In genomic region chr1:207825719-207826556, GRCh38 we compare ENCODE assay signal across 8 cellular contexts.
DNase-seq lines count a peak whose midpoint lies in the region; ATAC-seq and TF ChIP-seq lines count a peak whose summit lies in the region.

No MANE protein-coding gene starts in this region.

- peak overlapping the region; percentile 92 to 96 (median 93) for H3K4me3 Mint-ChIP-seq in T-cell

- H3K27me3 Mint-ChIP-seq in T-cell: peaks cover 2 to 4% of the 10 kb centered on the region in 2 donors

- H3K27me3 ChIP-seq in adrenal gland: no peaks in the 10 kb centered on the region

- H3K4me1 ChIP-seq in adrenal gland (replicated peaks in 1 of 2): peaks cover 58 to 74% of the 10 kb centered on the region in 2 donors

- peaks cover 93 to 96% (median 94%) of the 10 kb centered on the region in 3 donors for H3K4me1 Mint-ChIP-seq in T-cell

- no peak for TF ChIP-seq POLR2A in adrenal gland (IDR thresholded peaks at IDR 0.05)

- POLR2A ChIA-PET in T-cell (lab: Charles Lee): interaction anchor here in 1 of 2 donors (0.5 to 1.0 kb wide), 3 partner anchors 12 to 42 kb away, joined by 3 to 4 read pairs (median 3); no protein-coding TSS in a partner anchor

- no peaks in the 10 kb centered on the region for H3K9me3 Mint-ChIP-seq in T-cell

- ATAC-seq in GM18519 (IDR thresholded peaks at IDR 0.05; ENCODE audit: low FRiP score, unreplicated experiment) (peak; percentile 72), HG03025 (IDR thresholded peaks at IDR 0.05; ENCODE audit: low FRiP score, unreplicated experiment) (peak; percentile 67), T-cell (replicated peaks in 1 of 4) (peak; percentile 70 to 81 (median 71)), left lobe of liver (peak; percentile 10)

- DNase-seq in T-cell: peak; percentile 47 to 92 (median 86)
- peak in 5 of 7 donors; percentile 72 to 89 (median 79) for DNase-seq in adrenal gland
- DNase-seq in left lobe of liver (ENCODE audit: low spot score): peak; percentile 73
- peak; percentile 55 for DNase-seq in stimulated activated CD8-positive, alpha-beta memory T cell treated with anti-CD3 and anti-CD28 coated beads, Interleukin-12 subunit alpha, Interleukin-12 subunit beta, amount 100 ng/mL, for 1 hour (ENCODE audit: low read depth)
- DNase-seq in NCI-H128 (lab: John Stamatoyannopoulos, UW; ENCODE audit: unreplicated experiment): no peak
- no peak for DNase-seq in NCI-H2196 treated with DMSO at 0.1 percent for 48 hours (lab: John Stamatoyannopoulos, UW; ENCODE audit: unreplicated experiment)

- 52 to 66% (median 58%) methylated on average over 18 of the region's 18 CpGs for WGBS in adrenal gland, 4 donors

- TF ChIP-seq CTCF in adrenal gland (IDR thresholded peaks at IDR 0.05): no peak

- CTCF ChIA-PET in T-cell (lab: Charles Lee): interaction anchor here (1.0 to 2.5 kb wide), 8 partner anchors 28 to 137 kb away, joined by 3 to 28 read pairs (median 8); no protein-coding TSS in a partner anchor

- H3K4me3 ChIP-seq in adrenal gland: peak overlapping the region in 1 of 4 donors; percentile 21

- H3K9me3 ChIP-seq in adrenal gland (replicated peaks in 1 of 3): no peaks in the 10 kb centered on the region

- H3K27ac ChIP-seq in adrenal gland: peak overlapping the region; percentile 89 to 99 (median 98)

- H3K27ac Mint-ChIP-seq in T-cell: peak overlapping the region; percentile 98 to 99

- H3K36me3 ChIP-seq in adrenal gland (replicated peaks in 1 of 2): no peaks in the 10 kb centered on the region

- intact Hi-C loops in adrenal gland (cut with DNase I): loop anchor here in 1 of 2 donors (2.0 kb wide), 1 partner anchor 39 kb away; no protein-coding TSS in a partner anchor

- peaks cover 13% of the 10 kb centered on the region for H3K36me3 Mint-ChIP-seq in T-cell

Comparison
In these comparisons a context has a peak if more than half of its experiments do, and no peak if none do; other contexts are left out.
1. ATAC-seq: peak in every context shown above with its lines; median percentile 72 in GM18519; 71 in T-cell; 67 in HG03025; 10 in left lobe of liver.
2. DNase-seq: peak in T-cell (34 of 34), adrenal gland (5 of 7), left lobe of liver (single experiment) and stimulated activated CD8-positive, alpha-beta memory T cell treated with anti-CD3 and anti-CD28 coated beads, Interleukin-12 subunit alpha, Interleukin-12 subunit beta, amount 100 ng/mL, for 1 hour (single experiment); none in NCI-H128 (single experiment) and NCI-H2196 treated with DMSO at 0.1 percent for 48 hours (single experiment).